In genomic region chr16:11582157-11582814, GRCh38 we compare ENCODE assay signal across 11 cellular contexts. TPM values are rescaled to one million over a fixed set of nuclear protein-coding genes. Genes with fewer than 3 reads are reported as not detected.
DNase-seq lines count a peak whose midpoint lies in the region; ATAC-seq and TF ChIP-seq lines count a peak whose summit lies in the region.
"Had no signal": no experiment of that assay in that cellular context is flagged by ENCODE, and none has a peak within 500 bp of the region (broad histone marks: within the 10 kb centered on the region; RNA-seq: fewer than 3 reads in every experiment).

No MANE protein-coding gene starts in this region.

- peak overlapping the region; percentile 86 for H3K27ac Mint-ChIP-seq in central memory CD8-positive, alpha-beta T cell (ENCODE audit: low read depth)
- peak overlapping the region; percentile 87 for H3K27ac Mint-ChIP-seq in stimulated activated effector memory CD8-positive, alpha-beta T cell treated with anti-CD3 and anti-CD28 coated beads, Interleukin-12 subunit alpha, Interleukin-12 subunit beta, amount 100 ng/mL, for 72 hours

- DNase-seq in central memory CD8-positive, alpha-beta T cell (ENCODE audit: low spot score in 2 of 2): no peak
- DNase-seq in stimulated activated effector memory CD8-positive, alpha-beta T cell treated with anti-CD3 and anti-CD28 coated beads, Interleukin-12 subunit alpha, Interleukin-12 subunit beta, amount 100 ng/mL, for 72 hours (ENCODE audit: low spot score in 2 of 2): no peak
- DNase-seq in DMS153 treated with DMSO at 0.1 percent for 48 hours (lab: John Stamatoyannopoulos, UW; ENCODE audit: unreplicated experiment) (no peak), hepatic stellate cell (ENCODE audit: low spot score) (no peak)
- no peak for DNase-seq in stimulated activated CD8-positive, alpha-beta memory T cell treated with anti-CD3 and anti-CD28 coated beads, Interleukin-4, amount 100 ng/mL, for 48 hours
- DNase-seq: cortex of kidney, head of caudate nucleus, NCI-H1436, SHP77 had no signal

- H3K4me1 Mint-ChIP-seq in central memory CD8-positive, alpha-beta T cell: peaks cover 72% of the 10 kb centered on the region
- peaks cover 62% of the 10 kb centered on the region for H3K4me1 Mint-ChIP-seq in stimulated activated effector memory CD8-positive, alpha-beta T cell treated with anti-CD3 and anti-CD28 coated beads, Interleukin-12 subunit alpha, Interleukin-12 subunit beta, amount 100 ng/mL, for 72 hours

- no peaks in the 10 kb centered on the region for H3K36me3 ChIP-seq in HUES64 (ENCODE audit: insufficient read depth, low read length)

- H3K4me3 ChIP-seq in GM12875 (ENCODE audit: low read depth, low read length): peak overlapping the region; percentile 5
- peak overlapping the region; percentile 31 for H3K4me3 ChIP-seq in HUES64 (ENCODE audit: low read length)

- TF ChIP-seq CTCF in GM12875 (IDR thresholded peaks at IDR 0.05; ENCODE audit: borderline replicate concordance, insufficient read depth, low read depth, low read length): no peak

- WGBS in HUES64: 11% methylated on average over 6 of the region's 7 CpGs

- peaks cover 48% of the 10 kb centered on the region for H3K36me3 Mint-ChIP-seq in central memory CD8-positive, alpha-beta T cell (ENCODE audit: insufficient read depth)
- peaks cover 78% of the 10 kb centered on the region for H3K36me3 Mint-ChIP-seq in stimulated activated effector memory CD8-positive, alpha-beta T cell treated with anti-CD3 and anti-CD28 coated beads, Interleukin-12 subunit alpha, Interleukin-12 subunit beta, amount 100 ng/mL, for 72 hours

- H3K4me1 ChIP-seq in HUES64 (ENCODE audit: insufficient read depth, low read length): peaks cover 46% of the 10 kb centered on the region

- no peaks in the 10 kb centered on the region for H3K27me3 Mint-ChIP-seq in central memory CD8-positive, alpha-beta T cell

- peaks cover 8% of the 10 kb centered on the region; the same call in 1 of the 2 replicates for H3K27me3 ChIP-seq in HUES64 (ENCODE audit: insufficient read depth, low read length)

- H3K9me3 Mint-ChIP-seq in central memory CD8-positive, alpha-beta T cell: no peaks in the 10 kb centered on the region
- H3K9me3 Mint-ChIP-seq in stimulated activated effector memory CD8-positive, alpha-beta T cell treated with anti-CD3 and anti-CD28 coated beads, Interleukin-12 subunit alpha, Interleukin-12 subunit beta, amount 100 ng/mL, for 72 hours: no peaks in the 10 kb centered on the region

- peak overlapping the region; percentile 93 for H3K27ac ChIP-seq in HUES64 (ENCODE audit: low read depth, low read length)

- H3K9ac ChIP-seq in HUES64 (ENCODE audit: low read depth, low read length): peak overlapping the region; percentile 44; the same call in 1 of the 2 replicates

- H3K4me3 Mint-ChIP-seq in central memory CD8-positive, alpha-beta T cell: peak overlapping the region; percentile 95
- H3K4me3 Mint-ChIP-seq in stimulated activated effector memory CD8-positive, alpha-beta T cell treated with anti-CD3 and anti-CD28 coated beads, Interleukin-12 subunit alpha, Interleukin-12 subunit beta, amount 100 ng/mL, for 72 hours: peak overlapping the region; percentile 78

- no peaks in the 10 kb centered on the region for H3K9me3 ChIP-seq in HUES64 (ENCODE audit: insufficient read depth, low read depth, low read length)

- no peak for ATAC-seq in central memory CD8-positive, alpha-beta T cell (replicated peaks; ENCODE audit: extremely low read depth, poor library complexity, severe bottlenecking)
- peak; percentile 52 for ATAC-seq in stimulated activated effector memory CD8-positive, alpha-beta T cell treated with anti-CD3 and anti-CD28 coated beads, Interleukin-12 subunit alpha, Interleukin-12 subunit beta, amount 100 ng/mL, for 72 hours

RNA-seq across cellular contexts. Expression of gene LITAF, which starts 4.4 kb away (rescaled TPM):
- polyA plus RNA-seq in HUES64 (2013, experiment 1 of 2): 147 TPM
- 152 TPM for polyA plus RNA-seq in HUES64 (2013, experiment 2 of 2)
